Comparison of ENCODE assay signal across 15 cellular contexts in genomic region chr2:107235491-107236254, GRCh38.
DNase-seq lines count a peak whose midpoint lies in the region; ATAC-seq and TF ChIP-seq lines count a peak whose summit lies in the region.
"Had no signal": no experiment of that assay in that cellular context is flagged by ENCODE, and none has a peak within 500 bp of the region (broad histone marks: within the 10 kb centered on the region; RNA-seq: fewer than 3 reads in every experiment).

No MANE protein-coding gene starts in this region.

- no peak overlapping the region for H2BK5ac ChIP-seq in mesendoderm (ENCODE audit: low read length)

- H3K4me3 Mint-ChIP-seq in GM23338 (no peak overlapping the region), WTC11 (no peak overlapping the region)
- H3K4me3 Mint-ChIP-seq: CD4-positive, alpha-beta memory T cell; IgD-negative memory B cell had no signal

- H3K18ac ChIP-seq in mesendoderm (ENCODE audit: low read length), result no peak overlapping the region

- H4K5ac ChIP-seq in mesendoderm (ENCODE audit: low read length), result no peak overlapping the region

- H3K36me3 ChIP-seq in GM23338 (ENCODE audit: insufficient read depth) (no peaks in the 10 kb centered on the region), mesendoderm (ENCODE audit: control insufficient read depth, insufficient read depth, low read length) (no peaks in the 10 kb centered on the region)
- H3K36me3 ChIP-seq: BE2C had no signal

- no peaks in the 10 kb centered on the region for H3K79me1 ChIP-seq in mesendoderm (ENCODE audit: low read length)

- no peaks in the 10 kb centered on the region for H3K27me3 ChIP-seq in GM23338 (ENCODE audit: insufficient read depth)
- H3K27me3 ChIP-seq in mesendoderm (ENCODE audit: insufficient read depth, low read length, poor library complexity), result no peaks in the 10 kb centered on the region
- H3K27me3 ChIP-seq: BE2C had no signal

- H3K4me3 ChIP-seq in GM23338 (no peak overlapping the region), mesendoderm (ENCODE audit: low read length) (no peak overlapping the region)
- H3K4me3 ChIP-seq: A549 had no signal

- H3K9ac ChIP-seq in mesendoderm (ENCODE audit: low read length), result no peak overlapping the region

- H3K27ac ChIP-seq in GM23338 (ENCODE audit: low read depth), result no peak overlapping the region
- H3K27ac ChIP-seq in mesendoderm (ENCODE audit: low read depth, low read length), result no peak overlapping the region
- H3K27ac ChIP-seq: A549, C4-2B had no signal

- no peak overlapping the region for H3K4ac ChIP-seq in mesendoderm (ENCODE audit: low read depth, low read length)

- H2AK5ac ChIP-seq in mesendoderm (ENCODE audit: low read length), result no peak overlapping the region

- no peaks in the 10 kb centered on the region for H3K9me2 ChIP-seq in GM23338 (ENCODE audit: insufficient read depth)

- POLR2A ChIA-PET in WTC11 (lab: Charles Lee), result no interaction called here

- no peaks in the 10 kb centered on the region for H4K20me1 ChIP-seq in GM23338 (replicated peaks; ENCODE audit: insufficient read depth)

- no peak overlapping the region for H3K27ac Mint-ChIP-seq in GM23338
- no peak overlapping the region for H3K27ac Mint-ChIP-seq in WTC11
- H3K27ac Mint-ChIP-seq: CD4-positive, alpha-beta memory T cell; IgD-negative memory B cell had no signal

- H3K9me3 Mint-ChIP-seq in GM23338 (no peaks in the 10 kb centered on the region), WTC11 (peaks cover 17% of the 10 kb centered on the region)

- no peaks in the 10 kb centered on the region for H3F3A ChIP-seq in GM23338 (replicated peaks; ENCODE audit: low read depth)

- H3K4me2 ChIP-seq in GM23338 (no peak overlapping the region), mesendoderm (ENCODE audit: low read length) (no peak overlapping the region)
- H3K4me2 ChIP-seq: A549 had no signal

- H4K8ac ChIP-seq in mesendoderm (ENCODE audit: low read depth, low read length), result no peak overlapping the region

- CTCF ChIA-PET in WTC11 (lab: Charles Lee), result no interaction called here

- no CpG with 5 or more reads among the region's 5 CpGs for WGBS in mesendoderm (ENCODE audit: extremely low coverage, insufficient coverage, low lambda C conversion rate)

- DNase-seq in ELF-1 (ENCODE audit: low read depth, low spot score), result peak; percentile 9
- peak; percentile 32 for DNase-seq in GM23338 (ENCODE audit: low spot score)
- DNase-seq in WTC11 (ENCODE audit: low spot score), result peak; percentile 24
- DNase-seq in mesendoderm, result peak; percentile 52
- DNase-seq in foreskin melanocyte, result no peak
- DNase-seq in NCI-H524 treated with DMSO at 0.1 percent for 48 hours (lab: John Stamatoyannopoulos, UW), result no peak
- DNase-seq in iPS-NIHi11 (ENCODE audit: low spot score), result no peak
- DNase-seq: BE2C; CD4-positive, alpha-beta memory T cell; DMS79; H7 had no signal

- no peak overlapping the region for H3K23ac ChIP-seq in mesendoderm (ENCODE audit: low read length)

- no peak overlapping the region for H3K56ac ChIP-seq in mesendoderm (ENCODE audit: low read length)

- H3K27me3 Mint-ChIP-seq in GM23338 (ENCODE audit: insufficient read depth, low read depth, poor library complexity) (peaks cover 2% of the 10 kb centered on the region), WTC11 (ENCODE audit: low read depth) (no peaks in the 10 kb centered on the region; the same call in 1 of the 2 replicates)
- H3K27me3 Mint-ChIP-seq: CD4-positive, alpha-beta memory T cell had no signal

- H3K36me3 Mint-ChIP-seq in GM23338 (ENCODE audit: low read depth), result peaks cover 4% of the 10 kb centered on the region; the same call in 1 of the 3 replicates
- H3K36me3 Mint-ChIP-seq in WTC11, result peaks cover 13% of the 10 kb centered on the region
- H3K36me3 Mint-ChIP-seq: CD4-positive, alpha-beta memory T cell; IgD-negative memory B cell had no signal

- H2AFZ ChIP-seq in GM23338, result peak overlapping the region; percentile 24; the same call in 1 of the 2 replicates

- TF ChIP-seq CTCF in GM23338 (conservative IDR thresholded peaks at IDR 0.05; ENCODE audit: low read depth in 2 of 2), result no peak
- no peak for TF ChIP-seq CTCF in WTC11 (IDR thresholded peaks at IDR 0.05)

- H3K79me2 ChIP-seq in GM23338 (replicated peaks; ENCODE audit: insufficient read depth), result no peaks in the 10 kb centered on the region
- H3K79me2 ChIP-seq in mesendoderm (ENCODE audit: control insufficient read depth, insufficient read depth, low read length), result no peaks in the 10 kb centered on the region

- H3K4me1 ChIP-seq in GM23338 (ENCODE audit: insufficient read depth), result no peaks in the 10 kb centered on the region
- no peaks in the 10 kb centered on the region for H3K4me1 ChIP-seq in mesendoderm (ENCODE audit: control insufficient read depth, low read depth, low read length)
- H3K4me1 ChIP-seq: A549, BE2C had no signal

- no peak overlapping the region for H2BK15ac ChIP-seq in mesendoderm (replicated peaks; ENCODE audit: low read depth)

- no peak overlapping the region for H2BK120ac ChIP-seq in mesendoderm (ENCODE audit: low read depth, low read length)

- H3K4me1 Mint-ChIP-seq in GM23338 (peaks cover 2% of the 10 kb centered on the region; the same call in 2 of the 3 replicates), WTC11 (peaks cover 7% of the 10 kb centered on the region)
- H3K4me1 Mint-ChIP-seq: CD4-positive, alpha-beta memory T cell had no signal

- ATAC-seq in GM23338 (no peak; the same call in 2 of the 3 replicates), WTC11 (no peak), GM18498 (IDR thresholded peaks at IDR 0.05; ENCODE audit: unreplicated experiment) (no peak)
- ATAC-seq: A549 had no signal

TF ChIP-seq in GM23338, 12 proteins besides CTCF, POLR2A, EP300 and RAD21:
- TF ChIP-seq JUNB (IDR thresholded peaks at IDR 0.05; ENCODE audit: unreplicated experiment) (no peak), ETS1 (IDR thresholded peaks at IDR 0.05) (no peak), ZNF331 (CRISPR knock-in tag; IDR thresholded peaks at IDR 0.05; ENCODE audit: low read depth) (no peak), NANOG (IDR thresholded peaks at IDR 0.05; ENCODE audit: borderline replicate concordance) (no peak)
TF ChIP-seq in GM23338: peak in this region for 0.

TF ChIP-seq in WTC11, 78 proteins besides CTCF, POLR2A, EP300 and RAD21 (continues in another document):
- TF ChIP-seq PRDM15 (CRISPR knock-in tag; IDR thresholded peaks at IDR 0.05), result no peak
- no peak for TF ChIP-seq AFF4 (CRISPR knock-in tag; IDR thresholded peaks at IDR 0.05; ENCODE audit: borderline replicate concordance)
- TF ChIP-seq FOXK1 (CRISPR knock-in tag; IDR thresholded peaks at IDR 0.05), result no peak
- no peak for TF ChIP-seq CREB1 (CRISPR knock-in tag; IDR thresholded peaks at IDR 0.05)
- no peak for TF ChIP-seq FOXP1 (CRISPR knock-in tag; IDR thresholded peaks at IDR 0.05; ENCODE audit: borderline replicate concordance)
- no peak for TF ChIP-seq ATF3 (CRISPR knock-in tag; conservative IDR thresholded peaks at IDR 0.05)

Comparison
In these comparisons a context has a peak if more than half of its experiments do, and no peak if none do; other contexts are left out.
1. DNase-seq: peak in ELF-1 (single experiment), GM23338 (single experiment), WTC11 (single experiment) and mesendoderm (single experiment); none in foreskin melanocyte (single experiment), NCI-H524 treated with DMSO at 0.1 percent for 48 hours (single experiment) and iPS-NIHi11 (single experiment).